Comparison of ENCODE assay signal across 1 cellular context in the genomic region with DNA sequence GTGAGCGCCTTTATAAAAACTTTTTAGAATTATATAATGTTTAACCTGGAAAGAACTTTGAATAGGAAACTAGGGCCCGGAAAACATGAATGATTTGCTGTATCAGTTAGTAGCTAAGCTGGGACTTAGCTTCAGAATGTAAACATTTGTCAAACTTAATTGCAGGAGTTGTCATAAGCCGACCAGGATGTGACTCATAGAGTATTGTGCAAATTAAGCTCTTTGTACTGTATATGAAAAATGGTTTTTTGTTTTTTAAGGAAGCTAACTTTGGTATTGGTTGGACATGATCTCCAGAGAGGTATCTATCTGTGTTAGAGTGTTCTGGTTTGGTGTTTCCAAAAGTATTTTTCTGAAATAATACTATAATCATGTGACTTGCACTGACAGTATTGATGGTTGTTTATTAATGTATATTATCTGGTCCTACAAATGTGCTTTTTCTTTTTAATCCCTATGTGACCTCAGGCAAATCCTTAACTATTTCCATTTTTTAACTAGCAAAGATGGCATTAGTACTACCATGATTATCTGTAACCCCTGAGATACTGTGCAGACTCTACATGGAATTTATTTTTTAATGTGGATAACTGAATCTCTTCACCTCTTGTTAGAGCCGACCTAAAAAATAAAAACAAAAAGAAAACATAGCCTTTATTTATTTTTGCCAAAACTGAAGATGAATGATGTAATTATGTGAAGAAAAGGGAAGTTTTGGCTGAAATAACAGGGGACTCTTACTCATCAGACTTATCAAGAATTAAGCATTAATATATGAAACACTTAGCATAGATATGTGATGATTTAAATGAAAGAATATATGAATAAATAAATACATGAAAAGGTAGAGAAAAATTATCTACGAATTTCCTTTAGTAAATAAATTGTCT.
TF ChIP-seq lines count a peak whose summit lies in the region.

No MANE protein-coding gene starts in this region.

TF ChIP-seq in IMR-90, 13 proteins besides CTCF, POLR2A, EP300 and RAD21 (continued from another document):
- TF ChIP-seq FOS (IDR thresholded peaks at IDR 0.05; ENCODE audit: low read depth, low read length): peak; percentile 79; the same call in 1 of the 2 replicates
